In the genomic region with DNA sequence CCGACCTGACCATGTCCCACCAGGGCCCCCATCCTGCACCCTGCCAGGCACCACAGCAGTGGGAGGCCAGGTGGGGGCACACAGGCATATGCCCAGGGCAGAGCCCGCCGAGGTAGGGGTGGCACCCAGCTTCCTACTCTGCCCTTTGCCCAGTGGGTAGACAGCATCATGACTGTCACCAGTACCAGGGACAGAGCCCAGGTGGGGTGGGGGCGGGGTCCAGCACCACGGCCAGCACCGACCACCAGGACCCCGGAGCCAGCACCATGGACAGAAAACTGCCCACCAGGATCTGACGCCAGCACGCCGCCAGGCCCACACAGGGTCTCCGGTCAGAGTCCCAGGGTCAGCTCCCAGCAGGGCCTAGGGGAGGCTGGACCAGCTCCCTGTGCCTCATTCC, we compare ENCODE assay signal across 15 cellular contexts.
"Had no signal": no experiment of that assay in that cellular context is flagged by ENCODE, and none has a peak within 500 bp of the region (broad histone marks: within the 10 kb centered on the region; RNA-seq: fewer than 3 reads in every experiment).

No MANE protein-coding gene starts in this region.

- H3K9me3 Mint-ChIP-seq: activated CD4-positive, alpha-beta memory T cell treated with anti-CD3 and anti-CD28 coated beads for 36 hours; activated T-cell treated with anti-CD3 and anti-CD28 coated beads, Interleukin-2, amount 50 U/mL, for 4 hours; dendritic cell treated with granulocyte-macrophage colony-stimulating factor and Interleukin-4, amounts not matched to agents 40 ng/mL and 50 ng/mL, for 4 days; memory B cell; nephron had no signal

- H3K27ac Mint-ChIP-seq: activated CD4-positive, alpha-beta memory T cell treated with anti-CD3 and anti-CD28 coated beads for 36 hours; activated naive CD8-positive, alpha-beta T cell; dendritic cell treated with granulocyte-macrophage colony-stimulating factor and Interleukin-4, amounts not matched to agents 40 ng/mL and 50 ng/mL, for 4 days; memory B cell; nephron; stimulated activated naive CD8-positive, alpha-beta T cell treated with anti-CD3 and anti-CD28 coated beads, Interleukin-15, Interleukin-2, amounts not matched to agents 100 ng/mL and 50 ng/mL, for 24 hours had no signal

- H3K27ac ChIP-seq: brain microvascular endothelial cell, left lung, upper lobe of right lung had no signal

- H3K27me3 Mint-ChIP-seq: activated CD4-positive, alpha-beta memory T cell treated with anti-CD3 and anti-CD28 coated beads for 36 hours; activated naive CD8-positive, alpha-beta T cell; dendritic cell treated with granulocyte-macrophage colony-stimulating factor and Interleukin-4, amounts not matched to agents 40 ng/mL and 50 ng/mL, for 4 days; memory B cell; stimulated activated naive CD8-positive, alpha-beta T cell treated with anti-CD3 and anti-CD28 coated beads, Interleukin-15, Interleukin-2, amounts not matched to agents 100 ng/mL and 50 ng/mL, for 24 hours had no signal

- H3K27me3 ChIP-seq: brain microvascular endothelial cell, left lung, upper lobe of right lung had no signal

- H3K4me3 ChIP-seq: left lung, upper lobe of right lung had no signal

- H3K36me3 Mint-ChIP-seq: activated naive CD8-positive, alpha-beta T cell had no signal

- DNase-seq: activated CD4-positive, alpha-beta memory T cell treated with anti-CD3 and anti-CD28 coated beads for 36 hours; activated CD4-positive, alpha-beta T cell treated with anti-CD3 and anti-CD28 coated beads for 1 hour; activated effector memory CD4-positive, alpha-beta T cell treated with anti-CD3 and anti-CD28 coated beads, Interleukin-2, amount 50 U/mL, for 16 hours; activated T-cell treated with anti-CD3 and anti-CD28 coated beads, Interleukin-2, amount 50 U/mL, for 4 hours; brain microvascular endothelial cell; left lung; stimulated activated CD4-positive, alpha-beta T cell treated with anti-CD3 and anti-CD28 coated beads, Interleukin-2, amount 100 ng/mL, for 48 hours; stimulated activated CD8-positive, alpha-beta memory T cell treated with anti-CD3 and anti-CD28 coated beads, Interleukin-4, amount 100 ng/mL, for 48 hours; T-helper 2 cell; upper lobe of right lung had no signal

- ATAC-seq: activated T-cell treated with anti-CD3 and anti-CD28 coated beads, Interleukin-2, amount 50 U/mL, for 4 hours; left lung; upper lobe of right lung had no signal

- H3K4me3 Mint-ChIP-seq: activated CD4-positive, alpha-beta memory T cell treated with anti-CD3 and anti-CD28 coated beads for 36 hours; activated naive CD8-positive, alpha-beta T cell; activated T-cell treated with anti-CD3 and anti-CD28 coated beads, Interleukin-2, amount 50 U/mL, for 4 hours; dendritic cell treated with granulocyte-macrophage colony-stimulating factor and Interleukin-4, amounts not matched to agents 40 ng/mL and 50 ng/mL, for 4 days; memory B cell; nephron; stimulated activated naive CD8-positive, alpha-beta T cell treated with anti-CD3 and anti-CD28 coated beads, Interleukin-15, Interleukin-2, amounts not matched to agents 100 ng/mL and 50 ng/mL, for 24 hours had no signal
